Comparison of ENCODE assay signal across 11 cellular contexts in genomic region chr1:65266501-65266900, GRCh38. TPM values are rescaled to one million over a fixed set of nuclear protein-coding genes. Genes with fewer than 3 reads are reported as not detected.
A peak's percentile ranks its signal among the peaks of the same experiment; 100 is the strongest.
DNase-seq lines count a peak whose midpoint lies in the region; ATAC-seq and TF ChIP-seq lines count a peak whose summit lies in the region.
"Had no signal": no experiment of that assay in that cellular context is flagged by ENCODE, and none has a peak within 500 bp of the region (broad histone marks: within the 10 kb centered on the region; RNA-seq: fewer than 3 reads in every experiment).

No MANE protein-coding gene starts in this region.

- H3K9ac ChIP-seq in HUES48 (ENCODE audit: low read depth, low read length), result no peak overlapping the region

- peak overlapping the region; percentile 80 for H3K4me3 ChIP-seq in HUES48 (ENCODE audit: low read depth, low read length)
- H3K4me3 ChIP-seq in effector memory CD4-positive, alpha-beta T cell (ENCODE audit: insufficient read depth, low read depth, low read length, poor library complexity, severe bottlenecking), result peak overlapping the region; percentile 64
- H3K4me3 ChIP-seq: A549, PC-9 had no signal

- peaks cover 6% of the 10 kb centered on the region for H3K27me3 ChIP-seq in HUES48 (ENCODE audit: control insufficient read depth, insufficient read depth, low read length)
- peaks cover 4% of the 10 kb centered on the region for H3K27me3 ChIP-seq in effector memory CD4-positive, alpha-beta T cell (replicated peaks; ENCODE audit: control insufficient read depth, insufficient read depth, low read length, poor library complexity, severe bottlenecking)

- no peaks in the 10 kb centered on the region for H3K9me3 Mint-ChIP-seq in T-helper 2 cell treated with Interferon-gamma antibody and Interleukin-4, amounts not matched to agents 5 μg/mL and 100 μg/mL, for 36 hours
- H3K9me3 Mint-ChIP-seq in osteocyte (ENCODE audit: unreplicated experiment), result no peaks in the 10 kb centered on the region

- H3K4me1 ChIP-seq in HUES48 (ENCODE audit: control insufficient read depth, insufficient read depth, low read length), result peaks cover 25% of the 10 kb centered on the region
- peaks cover 8% of the 10 kb centered on the region for H3K4me1 ChIP-seq in effector memory CD4-positive, alpha-beta T cell (ENCODE audit: control insufficient read depth, insufficient read depth, low read length, poor library complexity, severe bottlenecking)

- H3K27ac Mint-ChIP-seq in T-helper 2 cell treated with Interferon-gamma antibody and Interleukin-4, amounts not matched to agents 5 μg/mL and 100 μg/mL, for 36 hours, result no peak overlapping the region
- H3K27ac Mint-ChIP-seq in osteocyte (ENCODE audit: unreplicated experiment), result peak overlapping the region; percentile 85

- no peak for DNase-seq in T-helper 2 cell treated with Interferon-gamma antibody and Interleukin-4, amounts not matched to agents 5 μg/mL and 100 μg/mL, for 36 hours (ENCODE audit: low spot score)
- DNase-seq in T-helper 2 cell, result no peak
- DNase-seq in effector memory CD4-positive, alpha-beta T cell, result no peak
- no peak for DNase-seq in osteocyte (ENCODE audit: extremely low spot score, unreplicated experiment)
- DNase-seq: KG1, PC-9 had no signal

- H3K36me3 Mint-ChIP-seq in T-helper 2 cell treated with Interferon-gamma antibody and Interleukin-4, amounts not matched to agents 5 μg/mL and 100 μg/mL, for 36 hours (ENCODE audit: low read depth), result no peaks in the 10 kb centered on the region
- H3K36me3 Mint-ChIP-seq in osteocyte (ENCODE audit: unreplicated experiment), result no peaks in the 10 kb centered on the region

- H3K4me1 Mint-ChIP-seq in T-helper 2 cell treated with Interferon-gamma antibody and Interleukin-4, amounts not matched to agents 5 μg/mL and 100 μg/mL, for 36 hours (ENCODE audit: low read depth), result peaks cover 19% of the 10 kb centered on the region
- peaks cover 52% of the 10 kb centered on the region for H3K4me1 Mint-ChIP-seq in osteocyte (ENCODE audit: unreplicated experiment)

- TF ChIP-seq CTCF in osteocyte (IDR thresholded peaks at IDR 0.05), result no peak

- H3K36me3 ChIP-seq in HUES48 (ENCODE audit: control insufficient read depth, insufficient read depth, low read length), result no peaks in the 10 kb centered on the region
- no peaks in the 10 kb centered on the region for H3K36me3 ChIP-seq in effector memory CD4-positive, alpha-beta T cell (ENCODE audit: control insufficient read depth, insufficient read depth, low read length)

- TF ChIP-seq POLR2A in GM18505 (IDR thresholded peaks at IDR 0.05; ENCODE audit: borderline replicate concordance, extremely low read depth, insufficient read depth, insufficient read length), result no peak

- no peaks in the 10 kb centered on the region for H3K9me3 ChIP-seq in HUES48 (ENCODE audit: control insufficient read depth, insufficient read depth, low read length)
- no peaks in the 10 kb centered on the region for H3K9me3 ChIP-seq in effector memory CD4-positive, alpha-beta T cell (ENCODE audit: control insufficient read depth, low read length)
- H3K9me3 ChIP-seq: A549 had no signal

- H3K4me3 Mint-ChIP-seq in T-helper 2 cell treated with Interferon-gamma antibody and Interleukin-4, amounts not matched to agents 5 μg/mL and 100 μg/mL, for 36 hours, result peak overlapping the region; percentile 60
- peak overlapping the region; percentile 81 for H3K4me3 Mint-ChIP-seq in osteocyte (ENCODE audit: unreplicated experiment)

- peaks cover 51% of the 10 kb centered on the region for H3K27me3 Mint-ChIP-seq in T-helper 2 cell treated with Interferon-gamma antibody and Interleukin-4, amounts not matched to agents 5 μg/mL and 100 μg/mL, for 36 hours (ENCODE audit: low read depth)
- H3K27me3 Mint-ChIP-seq in osteocyte (ENCODE audit: unreplicated experiment), result no peaks in the 10 kb centered on the region

- ATAC-seq in GM21786 (IDR thresholded peaks at IDR 0.05; ENCODE audit: unreplicated experiment) (no peak), GM18505 (IDR thresholded peaks at IDR 0.05; ENCODE audit: unreplicated experiment) (no peak), GM18868 (IDR thresholded peaks at IDR 0.05; ENCODE audit: unreplicated experiment) (no peak)
- ATAC-seq: A549 had no signal

- H3K27ac ChIP-seq in HUES48 (ENCODE audit: low read depth, low read length), result no peak overlapping the region
- H3K27ac ChIP-seq in effector memory CD4-positive, alpha-beta T cell (ENCODE audit: insufficient read depth, low read length, poor library complexity, severe bottlenecking), result no peak overlapping the region
- H3K27ac ChIP-seq: A549, PC-9 had no signal

RNA-seq across cellular contexts. Expression of gene DNAJC6, which starts 42.8 kb away (rescaled TPM):
- 50.8 and 53.8 TPM in 2 replicates for total RNA-seq in osteocyte
